ENCODE assay signal across 18 cellular contexts in the genomic region with DNA sequence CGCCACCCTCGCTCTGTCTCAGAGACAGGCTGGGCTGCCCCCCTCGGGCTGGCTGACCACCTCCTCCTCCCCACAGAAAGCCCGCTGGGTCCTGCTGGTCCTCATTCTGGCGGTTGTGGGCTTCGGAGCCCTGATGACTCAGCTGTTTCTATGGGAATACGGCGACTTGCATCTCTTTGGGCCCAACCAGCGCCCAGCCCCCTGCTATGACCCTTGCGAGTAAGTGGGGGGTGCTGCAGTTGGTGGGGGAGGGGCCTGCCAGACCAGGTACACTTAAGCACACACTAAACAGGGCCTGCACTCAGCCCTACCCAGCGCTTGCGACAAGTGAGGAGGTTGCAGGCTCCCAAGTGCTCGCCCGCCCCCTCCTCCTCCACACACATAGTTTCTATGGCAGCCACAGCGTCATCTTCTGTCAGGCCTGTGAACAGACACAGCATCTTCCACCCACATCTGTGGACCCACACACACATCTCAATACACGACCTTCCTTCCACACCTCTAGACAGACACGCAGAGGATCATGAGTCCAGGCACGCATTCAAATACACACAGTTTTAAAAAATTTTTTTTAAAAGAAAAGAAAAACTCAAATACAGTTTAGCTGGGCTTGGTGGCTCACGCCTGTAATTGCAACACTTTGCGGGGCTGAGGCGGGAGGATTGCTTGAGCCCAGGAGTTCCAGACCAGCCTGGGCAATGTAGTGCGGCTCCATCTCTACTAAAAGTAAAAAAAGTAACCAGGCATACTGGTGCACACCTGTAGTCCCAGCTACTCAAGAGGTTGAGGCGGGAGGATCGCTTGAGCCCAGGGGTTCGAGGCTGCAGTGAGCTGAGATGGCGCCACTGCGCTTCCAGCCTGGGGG. TPM values are rescaled to one million over a fixed set of nuclear protein-coding genes. Genes with fewer than 3 reads are reported as not detected.
A peak's percentile ranks its signal among the peaks of the same experiment; 100 is the strongest.
DNase-seq lines count a peak whose midpoint lies in the region; ATAC-seq and TF ChIP-seq lines count a peak whose summit lies in the region.
"Had no signal": no experiment of that assay in that cellular context is flagged by ENCODE, and none has a peak within 500 bp of the region (broad histone marks: within the 10 kb centered on the region; RNA-seq: fewer than 3 reads in every experiment).

No MANE protein-coding gene starts in this region.

- H3K4me3 Mint-ChIP-seq in nephron progenitor cell, result peak overlapping the region; percentile 86
- no peak overlapping the region for H3K4me3 Mint-ChIP-seq in activated CD4-positive, alpha-beta T cell treated with anti-CD3 and anti-CD28 coated beads, Interleukin-2, amount 10 ng/mL, durations not matched to agents 24 days and 14 days

- CTCF ChIA-PET in PC-3 (lab: Charles Lee), result no interaction called here

- POLR2A ChIA-PET in PC-3 (lab: Charles Lee; ENCODE audit: unreplicated experiment), result no interaction called here

- H2AFZ ChIP-seq in PC-3 (ENCODE audit: low read length), result no peak overlapping the region

- H3K27me3 Mint-ChIP-seq in nephron progenitor cell (ENCODE audit: low read depth, poor library complexity), result peaks cover 7% of the 10 kb centered on the region
- no peaks in the 10 kb centered on the region for H3K27me3 Mint-ChIP-seq in activated CD4-positive, alpha-beta T cell treated with anti-CD3 and anti-CD28 coated beads, Interleukin-2, amount 10 ng/mL, durations not matched to agents 24 days and 14 days

- DNase-seq in CD1c-positive myeloid dendritic cell (ENCODE audit: extremely low spot score) (peak; percentile 60), PC-3 (no peak), epithelial cell of esophagus (ENCODE audit: low read depth) (no peak), nephron progenitor cell (peak; percentile 57), vagina (ENCODE audit: extremely low spot score in 2 of 2) (no peak), DMS 273 (lab: John Stamatoyannopoulos, UW; ENCODE audit: unreplicated experiment) (no peak), COLO668 (lab: John Stamatoyannopoulos, UW; ENCODE audit: unreplicated experiment) (no peak)
- no peak for DNase-seq in activated CD4-positive, alpha-beta T cell treated with anti-CD3 and anti-CD28 coated beads, Interleukin-2, amount 10 ng/mL, durations not matched to agents 24 days and 14 days
- DNase-seq: activated T-cell treated with anti-CD3 and anti-CD28 coated beads, Interleukin-2, amount 50 U/mL, for 72 hours; COR-L47; GOT3; mammary epithelial cell; stimulated activated CD4-positive, alpha-beta T cell treated with anti-CD3 and anti-CD28 coated beads, Interleukin-2, amount 100 ng/mL, for 48 hours; thyroid gland had no signal

- no peak for TF ChIP-seq CTCF in PC-3 (conservative IDR thresholded peaks at IDR 0.05; ENCODE audit: low read depth, low read length)
- no peak for TF ChIP-seq CTCF in epithelial cell of esophagus (IDR thresholded peaks at IDR 0.05; ENCODE audit: insufficient read depth, low read depth, low read length, missing control alignments)
- TF ChIP-seq CTCF in nephron progenitor cell (IDR thresholded peaks at IDR 0.05), result no peak
- TF ChIP-seq CTCF in vagina (IDR thresholded peaks at IDR 0.05), result no peak

- H3K36me3 Mint-ChIP-seq in nephron progenitor cell (ENCODE audit: low read depth), result peaks cover 21% of the 10 kb centered on the region
- no peaks in the 10 kb centered on the region for H3K36me3 Mint-ChIP-seq in activated CD4-positive, alpha-beta T cell treated with anti-CD3 and anti-CD28 coated beads, Interleukin-2, amount 10 ng/mL, durations not matched to agents 24 days and 14 days (ENCODE audit: low read depth)

- H3K4me1 Mint-ChIP-seq in nephron progenitor cell, result peaks cover 41% of the 10 kb centered on the region
- H3K4me1 Mint-ChIP-seq in activated CD4-positive, alpha-beta T cell treated with anti-CD3 and anti-CD28 coated beads, Interleukin-2, amount 10 ng/mL, durations not matched to agents 24 days and 14 days, result peaks cover 13% of the 10 kb centered on the region

- no peaks in the 10 kb centered on the region for H3K79me2 ChIP-seq in PC-3 (ENCODE audit: low read length)

- BruUV-seq in PC-3 (replicated peaks; lab: Mats Ljungman, UMichigan), result TSS peak; percentile 16

- no peaks in the 10 kb centered on the region for H3F3A ChIP-seq in PC-3 (ENCODE audit: low read length, unreplicated experiment)

- no peaks in the 10 kb centered on the region for H3K27me3 ChIP-seq in PC-3 (ENCODE audit: low read length)
- no peaks in the 10 kb centered on the region for H3K27me3 ChIP-seq in vagina
- H3K27me3 ChIP-seq: thyroid gland had no signal

- no peak for ATAC-seq in PC-3

- no peak overlapping the region for H3K4me3 ChIP-seq in PC-3 (ENCODE audit: low read length)
- H3K4me3 ChIP-seq in epithelial cell of esophagus (ENCODE audit: low read length), result peak overlapping the region; percentile 64
- no peak overlapping the region for H3K4me3 ChIP-seq in vagina

- no peaks in the 10 kb centered on the region for H3K9me2 ChIP-seq in PC-3 (replicated peaks; ENCODE audit: low read length)

- no peak for TF ChIP-seq POLR2A in vagina (IDR thresholded peaks at IDR 0.05)

- no peak overlapping the region for H3K4me2 ChIP-seq in PC-3 (ENCODE audit: low read length)

- no peaks in the 10 kb centered on the region for H3K9me3 Mint-ChIP-seq in nephron progenitor cell
- H3K9me3 Mint-ChIP-seq in activated CD4-positive, alpha-beta T cell treated with anti-CD3 and anti-CD28 coated beads, Interleukin-2, amount 10 ng/mL, durations not matched to agents 24 days and 14 days, result no peaks in the 10 kb centered on the region
- H3K9me3 Mint-ChIP-seq: activated T-cell treated with anti-CD3 and anti-CD28 coated beads, Interleukin-2, amount 50 U/mL, for 72 hours had no signal

- H3K9me3 ChIP-seq in PC-3 (ENCODE audit: low read length) (no peaks in the 10 kb centered on the region), vagina (no peaks in the 10 kb centered on the region)
- H3K9me3 ChIP-seq: thyroid gland had no signal

- H3K36me3 ChIP-seq in PC-3 (ENCODE audit: low read depth, low read length) (no peaks in the 10 kb centered on the region), vagina (peaks cover 0 to 40% of the 10 kb centered on the region in 2 donors)

- H3K9ac ChIP-seq in PC-3 (ENCODE audit: low read length), result no peak overlapping the region

- H4K20me1 ChIP-seq in PC-3 (ENCODE audit: low read length), result no peaks in the 10 kb centered on the region

- H3K4me1 ChIP-seq in PC-3 (ENCODE audit: insufficient read depth, low read length), result no peaks in the 10 kb centered on the region
- H3K4me1 ChIP-seq in vagina, result peaks cover 19% of the 10 kb centered on the region

- intact Hi-C loops in PC-3 (cut with micrococcal nuclease), result no loop called here
- intact Hi-C loops in vagina (cut with DNase I), result no loop called here
- intact Hi-C loops in activated CD4-positive, alpha-beta T cell treated with anti-CD3 and anti-CD28 coated beads, Interleukin-2, amount 10 ng/mL, durations not matched to agents 24 days and 14 days (cut with micrococcal nuclease), result no loop called here

- H3K27ac Mint-ChIP-seq in nephron progenitor cell, result peak overlapping the region; percentile 17
- no peak overlapping the region for H3K27ac Mint-ChIP-seq in activated CD4-positive, alpha-beta T cell treated with anti-CD3 and anti-CD28 coated beads, Interleukin-2, amount 10 ng/mL, durations not matched to agents 24 days and 14 days
- H3K27ac Mint-ChIP-seq: activated T-cell treated with anti-CD3 and anti-CD28 coated beads, Interleukin-2, amount 50 U/mL, for 72 hours had no signal

- no peak overlapping the region for H3K27ac ChIP-seq in PC-3 (ENCODE audit: low read length)
- no peak overlapping the region for H3K27ac ChIP-seq in vagina
- H3K27ac ChIP-seq: epithelial cell of prostate, HL-60, thyroid gland had no signal

RNA-seq across cellular contexts. Expression of a gene that starts 18.4 kb away (rescaled TPM):
- 95.4 and 96.1 TPM in 2 replicates for total RNA-seq in PC-3 (2014; rRNA removed)
- total RNA-seq in vagina, result 177 TPM
- total RNA-seq in activated CD4-positive, alpha-beta T cell treated with anti-CD3 and anti-CD28 coated beads, Interleukin-2, amount 10 ng/mL, durations not matched to agents 24 days and 14 days, result 49.4 and 52.2 TPM in 2 replicates

RNA-seq across cellular contexts. Expression of a gene that starts 18.7 kb away (rescaled TPM):
- total RNA-seq in PC-3 (2014; rRNA removed), result 13.9 and 18.2 TPM in 2 replicates
- 17.4 TPM for total RNA-seq in vagina
- total RNA-seq in activated CD4-positive, alpha-beta T cell treated with anti-CD3 and anti-CD28 coated beads, Interleukin-2, amount 10 ng/mL, durations not matched to agents 24 days and 14 days, result 24.4 and 28.9 TPM in 2 replicates

RNA-seq across cellular contexts. Expression of a gene that starts 23.1 kb away (rescaled TPM):
- total RNA-seq in PC-3 (2014; rRNA removed), result 0.46 TPM in 1 of 2 replicates, not detected in the other
- 0.74 TPM for total RNA-seq in vagina
- total RNA-seq in activated CD4-positive, alpha-beta T cell treated with anti-CD3 and anti-CD28 coated beads, Interleukin-2, amount 10 ng/mL, durations not matched to agents 24 days and 14 days, result not detected in 2 replicates
- total RNA-seq: NCI-H460; T-helper 1 cell treated with Interleukin-12 subunit alpha and Interleukin-12 subunit beta and Interleukin-4 antibody, amounts not matched to agents 30 ng/mL and 1 ng/mL, for 36 hours had no signal

RNA-seq across cellular contexts. Expression of a gene that starts 46.2 kb away (rescaled TPM):
- total RNA-seq in PC-3 (2014; rRNA removed), result 2.2 and 2.7 TPM in 2 replicates
- 3.2 TPM for total RNA-seq in vagina
- total RNA-seq in activated CD4-positive, alpha-beta T cell treated with anti-CD3 and anti-CD28 coated beads, Interleukin-2, amount 10 ng/mL, durations not matched to agents 24 days and 14 days, result 0.84 and 0.90 TPM in 2 replicates

RNA-seq across cellular contexts. Expression of a gene that starts 58.9 kb away (rescaled TPM):
- total RNA-seq in PC-3 (2014; rRNA removed) (16.1 and 16.8 TPM in 2 replicates), vagina (14.2 TPM)
- 19.3 and 20.8 TPM in 2 replicates for total RNA-seq in activated CD4-positive, alpha-beta T cell treated with anti-CD3 and anti-CD28 coated beads, Interleukin-2, amount 10 ng/mL, durations not matched to agents 24 days and 14 days

Comparison
In these comparisons a context has a peak if more than half of its experiments do, and no peak if none do; other contexts are left out.
1. DNase-seq: peak in CD1c-positive myeloid dendritic cell (single experiment) and nephron progenitor cell (single experiment); none in PC-3 (single experiment), epithelial cell of esophagus (single experiment), vagina (0 of 2), DMS 273 (single experiment), activated CD4-positive, alpha-beta T cell treated with anti-CD3 and anti-CD28 coated beads, Interleukin-2, amount 10 ng/mL, durations not matched to agents 24 days and 14 days (single experiment) and COLO668 (single experiment).